8 cellular contexts compared by ENCODE assay signal in the genomic region with DNA sequence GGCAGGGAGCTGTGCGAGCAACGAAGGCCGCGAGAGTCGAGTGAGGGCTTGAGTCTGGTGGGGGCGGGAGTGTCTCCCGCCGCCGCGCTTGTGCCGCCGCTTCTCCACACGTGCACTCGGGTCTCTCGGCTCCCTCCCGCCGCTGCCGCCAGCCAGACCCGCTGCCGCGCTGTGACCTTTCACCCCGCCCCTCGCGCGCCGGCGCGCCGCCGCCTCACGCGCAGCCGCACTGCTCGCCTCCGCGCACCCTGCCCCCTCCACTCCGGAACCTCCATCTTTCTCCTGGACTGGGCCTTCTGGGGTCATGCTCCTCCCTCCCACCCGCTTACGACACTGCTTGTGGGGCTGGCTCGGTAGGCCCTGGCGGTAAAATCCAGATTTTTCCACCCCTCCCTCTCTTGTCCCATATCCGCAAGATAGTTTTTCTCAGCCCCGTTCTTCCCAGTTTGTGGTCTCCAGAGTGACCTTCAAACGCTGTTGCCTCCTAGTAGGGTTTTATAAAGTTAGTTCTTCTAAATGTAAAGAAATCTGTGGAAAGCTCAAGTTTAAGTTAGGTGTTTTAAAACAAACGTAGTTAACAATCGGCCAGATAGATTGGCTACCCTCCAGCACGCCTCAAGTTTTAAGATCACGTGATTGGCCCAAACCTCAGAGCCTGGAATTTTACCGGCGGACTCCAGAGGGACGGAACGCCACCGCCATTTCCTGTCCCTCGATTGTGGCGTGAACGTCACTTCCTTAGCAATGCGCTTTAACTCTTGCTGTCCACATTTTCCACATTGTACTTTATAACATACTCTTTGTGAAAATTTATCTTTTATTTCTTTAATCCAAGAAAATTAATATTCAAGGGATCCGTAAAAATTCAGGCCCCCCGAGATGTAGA. TPM values are rescaled to one million over a fixed set of nuclear protein-coding genes. Genes with fewer than 3 reads are reported as not detected.
DNase-seq lines count a peak whose midpoint lies in the region; ATAC-seq and TF ChIP-seq lines count a peak whose summit lies in the region.

NAA50 (minus strand) TSS at position 181 of the 886 bp plus-strand sequence. CDS start 300 bp downstream, outside the sequence.

- peak in 2 of 6 experiments; percentile 2 to 9 for TF ChIP-seq CTCF in esophagus squamous epithelium (IDR thresholded peaks at IDR 0.05)

- peaks cover 24 to 68% (median 34%) of the 10 kb centered on the region in 3 donors for H3K4me1 ChIP-seq in esophagus squamous epithelium

- peaks cover 9% of the 10 kb centered on the region for H3K36me3 Mint-ChIP-seq in activated T-helper 1 cell treated with anti-CD3 and anti-CD28 coated beads, Interleukin-12 subunit alpha, Interleukin-12 subunit beta, Interleukin-2, Interleukin-4 antibody, amounts not matched to agents 30 ng/mL and 10 ng/mL and 1 ng/mL, durations not matched to agents 14 hours and 24 hours and 36 hours (ENCODE audit: low read depth)

- peak within 1 kb of the TSS; percentile 99 for H3K4me3 Mint-ChIP-seq in activated T-helper 1 cell treated with anti-CD3 and anti-CD28 coated beads, Interleukin-12 subunit alpha, Interleukin-12 subunit beta, Interleukin-2, Interleukin-4 antibody, amounts not matched to agents 30 ng/mL and 10 ng/mL and 1 ng/mL, durations not matched to agents 14 hours and 24 hours and 36 hours

- no peaks in the 10 kb centered on the region for H3K36me3 ChIP-seq in esophagus squamous epithelium

- no peaks in the 10 kb centered on the region for H3K27me3 ChIP-seq in esophagus squamous epithelium

- peak within 1 kb of the TSS; percentile 100 for H3K27ac Mint-ChIP-seq in activated T-helper 1 cell treated with anti-CD3 and anti-CD28 coated beads, Interleukin-12 subunit alpha, Interleukin-12 subunit beta, Interleukin-2, Interleukin-4 antibody, amounts not matched to agents 30 ng/mL and 10 ng/mL and 1 ng/mL, durations not matched to agents 14 hours and 24 hours and 36 hours

- peak within 1 kb of the TSS; percentile 97 to 99 (median 99) for H3K27ac ChIP-seq in esophagus squamous epithelium

- peak; percentile 36 for ATAC-seq in GM21786 (IDR thresholded peaks at IDR 0.05; ENCODE audit: unreplicated experiment)

- no peaks in the 10 kb centered on the region for H3K9me3 Mint-ChIP-seq in activated T-helper 1 cell treated with anti-CD3 and anti-CD28 coated beads, Interleukin-12 subunit alpha, Interleukin-12 subunit beta, Interleukin-2, Interleukin-4 antibody, amounts not matched to agents 30 ng/mL and 10 ng/mL and 1 ng/mL, durations not matched to agents 14 hours and 24 hours and 36 hours

- peaks cover 77% of the 10 kb centered on the region for H3K4me1 Mint-ChIP-seq in activated T-helper 1 cell treated with anti-CD3 and anti-CD28 coated beads, Interleukin-12 subunit alpha, Interleukin-12 subunit beta, Interleukin-2, Interleukin-4 antibody, amounts not matched to agents 30 ng/mL and 10 ng/mL and 1 ng/mL, durations not matched to agents 14 hours and 24 hours and 36 hours (ENCODE audit: low read depth)

- TF ChIP-seq POLR2A in esophagus squamous epithelium (IDR thresholded peaks at IDR 0.05): peak in 3 of 4 donors; percentile 62 to 92 (median 85)

- H3K9me3 ChIP-seq in esophagus squamous epithelium: no peaks in the 10 kb centered on the region

- H3K27me3 Mint-ChIP-seq in activated T-helper 1 cell treated with anti-CD3 and anti-CD28 coated beads, Interleukin-12 subunit alpha, Interleukin-12 subunit beta, Interleukin-2, Interleukin-4 antibody, amounts not matched to agents 30 ng/mL and 10 ng/mL and 1 ng/mL, durations not matched to agents 14 hours and 24 hours and 36 hours (ENCODE audit: insufficient read depth): peaks cover 4% of the 10 kb centered on the region

- peak; percentile 96 for DNase-seq in DMS53 (lab: John Stamatoyannopoulos, UW)
- peak; percentile 96 to 98 for DNase-seq in Kasumi-1 (lab: John Stamatoyannopoulos, UW)
- DNase-seq in RPMI7951 (ENCODE audit: low read depth): peak; percentile 96
- DNase-seq in activated T-helper 1 cell treated with anti-CD3 and anti-CD28 coated beads, Interleukin-12 subunit alpha, Interleukin-12 subunit beta, Interleukin-2, Interleukin-4 antibody, amounts not matched to agents 30 ng/mL and 10 ng/mL and 1 ng/mL, durations not matched to agents 14 hours and 24 hours and 36 hours (ENCODE audit: low spot score): peak; percentile 85
- DNase-seq in esophagus squamous epithelium (lab: John Stamatoyannopoulos, UW): peak; percentile 66
- peak; percentile 97 for DNase-seq in myocyte (ENCODE audit: low read depth)
- DNase-seq in stimulated activated CD8-positive, alpha-beta memory T cell treated with anti-CD3 and anti-CD28 coated beads, Interleukin-7, amount 100 ng/mL, for 48 hours (ENCODE audit: extremely low read depth in 1 of 2, low read depth in 1 of 2): peak; percentile 88

- 0 to 2% methylated on average over 27 to 51 of the region's 59 CpGs for WGBS in esophagus squamous epithelium, 2 donors

- H3K4me3 ChIP-seq in esophagus squamous epithelium: peak within 1 kb of the TSS; percentile 76 to 92 (median 85)

- intact Hi-C loops in activated T-helper 1 cell treated with anti-CD3 and anti-CD28 coated beads, Interleukin-12 subunit alpha, Interleukin-12 subunit beta, Interleukin-2, Interleukin-4 antibody, amounts not matched to agents 30 ng/mL and 10 ng/mL and 1 ng/mL, durations not matched to agents 14 hours and 24 hours and 36 hours (cut with micrococcal nuclease): loop anchor here (1.0 to 10.0 kb wide), 9 partner anchors 36 to 1072 kb away; partner anchors contain the start of genes GRAMD1C, SIDT1 and USF3
- intact Hi-C loops in esophagus squamous epithelium (cut with DNase I): no loop called here

RNA-seq across cellular contexts. Expression of gene NAA50, which starts in this region (rescaled TPM):
- total RNA-seq in RPMI7951 (2014; rRNA removed; shearing (Covaris generic)): 203 and 212 TPM in 2 replicates
- total RNA-seq in activated T-helper 1 cell treated with anti-CD3 and anti-CD28 coated beads, Interleukin-12 subunit alpha, Interleukin-12 subunit beta, Interleukin-2, Interleukin-4 antibody, amounts not matched to agents 30 ng/mL and 10 ng/mL and 1 ng/mL, durations not matched to agents 14 hours and 24 hours and 36 hours: 144 TPM in 2 replicates
- total RNA-seq in esophagus squamous epithelium: 100 to 1,000 TPM; 142 to 248 (median 228) TPM
- 188 and 263 TPM in 2 replicates for total RNA-seq in myocyte
- polyA plus RNA-seq in myocyte (2012): 81.9 TPM

Comparison
In these comparisons a context has a peak if more than half of its experiments do, and no peak if none do; other contexts are left out.
1. Peak in every context shown above with its lines: DNase-seq, ATAC-seq, H3K4me3 ChIP-seq and H3K27ac ChIP-seq.